In genomic region chr10:112385143-112385695, GRCh38 we compare ENCODE assay signal across 18 cellular contexts. TPM values are rescaled to one million over a fixed set of nuclear protein-coding genes. Genes with fewer than 3 reads are reported as not detected.
DNase-seq lines count a peak whose midpoint lies in the region; ATAC-seq, FAIRE-seq and TF ChIP-seq lines count a peak whose summit lies in the region.
"Had no signal": no experiment of that assay in that cellular context is flagged by ENCODE, and none has a peak within 500 bp of the region (broad histone marks: within the 10 kb centered on the region; RNA-seq: fewer than 3 reads in every experiment).

No MANE protein-coding gene starts in this region.

- DNase-seq in Calu3, result no peak
- no peak for DNase-seq in activated T-helper 2 cell treated with anti-CD3 and anti-CD28 coated beads, Interferon-gamma antibody, Interleukin-2, Interleukin-4, amounts not matched to agents 10 μg/mL and 5 μg/mL and 100 μg/mL, durations not matched to agents 14 hours and 24 hours and 36 hours (ENCODE audit: low spot score)
- DNase-seq in memory B cell (ENCODE audit: low spot score in 2 of 2), result no peak
- no peak for DNase-seq in D721Med (ENCODE audit: insufficient read length, low spot score)
- DNase-seq: ACHN, BE2C, DMS53, H7, NCI-H2029, NCI-H2171 treated with DMSO at 0.1 percent for 48 hours, NCI-H774, SHP77 had no signal

- H3K4me1 Mint-ChIP-seq in Calu3 (ENCODE audit: low read depth, unreplicated experiment) (peaks cover 73% of the 10 kb centered on the region), memory B cell (peaks cover 49% of the 10 kb centered on the region)
- peaks cover 58% of the 10 kb centered on the region for H3K4me1 Mint-ChIP-seq in activated T-helper 2 cell treated with anti-CD3 and anti-CD28 coated beads, Interferon-gamma antibody, Interleukin-2, Interleukin-4, amounts not matched to agents 10 μg/mL and 5 μg/mL and 100 μg/mL, durations not matched to agents 14 hours and 24 hours and 36 hours (ENCODE audit: low read depth)
- peaks cover 82% of the 10 kb centered on the region for H3K4me1 Mint-ChIP-seq in stimulated activated memory B cell treated with anti-CD40 and anti-IgM and Interleukin-4, amounts not matched to agents 10 μg/mL and 1 μg/mL and 100 μg/mL, for 72 hours

- peaks cover 15% of the 10 kb centered on the region for H3K36me3 Mint-ChIP-seq in Calu3 (ENCODE audit: insufficient read depth, unreplicated experiment)
- peaks cover 61% of the 10 kb centered on the region for H3K36me3 Mint-ChIP-seq in activated T-helper 2 cell treated with anti-CD3 and anti-CD28 coated beads, Interferon-gamma antibody, Interleukin-2, Interleukin-4, amounts not matched to agents 10 μg/mL and 5 μg/mL and 100 μg/mL, durations not matched to agents 14 hours and 24 hours and 36 hours (ENCODE audit: low read depth)
- peaks cover 20% of the 10 kb centered on the region for H3K36me3 Mint-ChIP-seq in memory B cell
- H3K36me3 Mint-ChIP-seq in stimulated activated memory B cell treated with anti-CD40 and anti-IgM and Interleukin-4, amounts not matched to agents 10 μg/mL and 1 μg/mL and 100 μg/mL, for 72 hours, result peaks cover 31% of the 10 kb centered on the region

- intact Hi-C loops in Calu3 (cut with micrococcal nuclease; ENCODE audit: unreplicated experiment), result no loop called here
- intact Hi-C loops in activated T-helper 2 cell treated with anti-CD3 and anti-CD28 coated beads, Interferon-gamma antibody, Interleukin-2, Interleukin-4, amounts not matched to agents 10 μg/mL and 5 μg/mL and 100 μg/mL, durations not matched to agents 14 hours and 24 hours and 36 hours (cut with micrococcal nuclease), result loop anchor here (5.0 kb wide), 1 partner anchor 62 kb away; the partner anchor contains the start of genes VTI1A and ZDHHC6

- peak overlapping the region; percentile 91 for H3K27ac Mint-ChIP-seq in Calu3 (ENCODE audit: unreplicated experiment)
- H3K27ac Mint-ChIP-seq in activated T-helper 2 cell treated with anti-CD3 and anti-CD28 coated beads, Interferon-gamma antibody, Interleukin-2, Interleukin-4, amounts not matched to agents 10 μg/mL and 5 μg/mL and 100 μg/mL, durations not matched to agents 14 hours and 24 hours and 36 hours, result peak overlapping the region; percentile 14
- peak overlapping the region; percentile 2 for H3K27ac Mint-ChIP-seq in memory B cell
- H3K27ac Mint-ChIP-seq in stimulated activated memory B cell treated with anti-CD40 and anti-IgM and Interleukin-4, amounts not matched to agents 10 μg/mL and 1 μg/mL and 100 μg/mL, for 72 hours, result peak overlapping the region; percentile 3
- H3K27ac Mint-ChIP-seq: IgD-negative memory B cell had no signal

- no TSS peak for BruUV-seq in Calu3 (replicated peaks; lab: Mats Ljungman, UMichigan)

- FAIRE-seq in D721Med (lab: Jason Lieb, UNC), result no peak
- FAIRE-seq: RCC 7860 had no signal

- ATAC-seq in memory B cell (ENCODE audit: low read depth), result no peak
- ATAC-seq in stimulated activated memory B cell treated with anti-CD40 and anti-IgM and Interleukin-4, amounts not matched to agents 10 μg/mL and 1 μg/mL and 100 μg/mL, for 72 hours, result no peak
- ATAC-seq in GM21717 (IDR thresholded peaks at IDR 0.05; ENCODE audit: unreplicated experiment), result no peak
- ATAC-seq in HG03469 (IDR thresholded peaks at IDR 0.05; ENCODE audit: unreplicated experiment), result no peak

- CTCF ChIA-PET in Calu3 (lab: Charles Lee), result interaction anchor here (1.0 kb wide), 1 partner anchor 9 kb away, joined by 3 read pairs; no protein-coding TSS in a partner anchor

- no peaks in the 10 kb centered on the region for H3K27me3 Mint-ChIP-seq in Calu3 (ENCODE audit: unreplicated experiment)
- H3K27me3 Mint-ChIP-seq in activated T-helper 2 cell treated with anti-CD3 and anti-CD28 coated beads, Interferon-gamma antibody, Interleukin-2, Interleukin-4, amounts not matched to agents 10 μg/mL and 5 μg/mL and 100 μg/mL, durations not matched to agents 14 hours and 24 hours and 36 hours (ENCODE audit: low read depth), result no peaks in the 10 kb centered on the region
- H3K27me3 Mint-ChIP-seq in memory B cell, result no peaks in the 10 kb centered on the region
- H3K27me3 Mint-ChIP-seq in stimulated activated memory B cell treated with anti-CD40 and anti-IgM and Interleukin-4, amounts not matched to agents 10 μg/mL and 1 μg/mL and 100 μg/mL, for 72 hours, result no peaks in the 10 kb centered on the region
- H3K27me3 Mint-ChIP-seq: IgD-negative memory B cell had no signal

- no peaks in the 10 kb centered on the region for H3K9me3 Mint-ChIP-seq in Calu3 (ENCODE audit: low read depth, unreplicated experiment)
- H3K9me3 Mint-ChIP-seq in activated T-helper 2 cell treated with anti-CD3 and anti-CD28 coated beads, Interferon-gamma antibody, Interleukin-2, Interleukin-4, amounts not matched to agents 10 μg/mL and 5 μg/mL and 100 μg/mL, durations not matched to agents 14 hours and 24 hours and 36 hours, result no peaks in the 10 kb centered on the region
- no peaks in the 10 kb centered on the region for H3K9me3 Mint-ChIP-seq in memory B cell
- no peaks in the 10 kb centered on the region for H3K9me3 Mint-ChIP-seq in stimulated activated memory B cell treated with anti-CD40 and anti-IgM and Interleukin-4, amounts not matched to agents 10 μg/mL and 1 μg/mL and 100 μg/mL, for 72 hours
- H3K9me3 Mint-ChIP-seq: IgD-negative memory B cell had no signal

- H3K4me3 Mint-ChIP-seq in Calu3 (ENCODE audit: low read depth, unreplicated experiment), result no peak overlapping the region
- H3K4me3 Mint-ChIP-seq in activated T-helper 2 cell treated with anti-CD3 and anti-CD28 coated beads, Interferon-gamma antibody, Interleukin-2, Interleukin-4, amounts not matched to agents 10 μg/mL and 5 μg/mL and 100 μg/mL, durations not matched to agents 14 hours and 24 hours and 36 hours (ENCODE audit: low read depth), result no peak overlapping the region
- H3K4me3 Mint-ChIP-seq in memory B cell, result no peak overlapping the region
- no peak overlapping the region for H3K4me3 Mint-ChIP-seq in stimulated activated memory B cell treated with anti-CD40 and anti-IgM and Interleukin-4, amounts not matched to agents 10 μg/mL and 1 μg/mL and 100 μg/mL, for 72 hours

- TF ChIP-seq CTCF in Calu3 (IDR thresholded peaks at IDR 0.05; ENCODE audit: unreplicated experiment) (no peak), D721Med (IDR thresholded peaks at IDR 0.05; ENCODE audit: insufficient read depth, missing control alignments) (no peak)

RNA-seq across cellular contexts. Expression of gene ACSL5, which starts 11.3 kb away (rescaled TPM):
- total RNA-seq in Calu3 (2022), result 35.3 and 59.2 TPM in 2 replicates
- total RNA-seq in activated T-helper 2 cell treated with anti-CD3 and anti-CD28 coated beads, Interferon-gamma antibody, Interleukin-2, Interleukin-4, amounts not matched to agents 10 μg/mL and 5 μg/mL and 100 μg/mL, durations not matched to agents 14 hours and 24 hours and 36 hours, result 39.7 and 45.9 TPM in 2 replicates
- total RNA-seq: NCI-H460 had no signal

Comparison
In these comparisons a context has a peak if more than half of its experiments do, and no peak if none do; other contexts are left out.
1. H3K27ac Mint-ChIP-seq: peak in every context shown above with its lines; median percentile 91 in Calu3; 14 in activated T-helper 2 cell treated with anti-CD3 and anti-CD28 coated beads, Interferon-gamma antibody, Interleukin-2, Interleukin-4, amounts not matched to agents 10 μg/mL and 5 μg/mL and 100 μg/mL, durations not matched to agents 14 hours and 24 hours and 36 hours; 3 in stimulated activated memory B cell treated with anti-CD40 and anti-IgM and Interleukin-4, amounts not matched to agents 10 μg/mL and 1 μg/mL and 100 μg/mL, for 72 hours; 2 in memory B cell.